In genomic region chr3:184362668-184363540, GRCh38 we compare ENCODE assay signal across 8 cellular contexts. TPM values are rescaled to one million over a fixed set of nuclear protein-coding genes. Genes with fewer than 3 reads are reported as not detected.
A peak's percentile ranks its signal among the peaks of the same experiment; 100 is the strongest.
DNase-seq lines count a peak whose midpoint lies in the region; ATAC-seq and TF ChIP-seq lines count a peak whose summit lies in the region.

No MANE protein-coding gene starts in this region.

- ATAC-seq in GM19035 (IDR thresholded peaks at IDR 0.05; ENCODE audit: unreplicated experiment) = peak; percentile 83
- peak; percentile 91 for ATAC-seq in HG03354 (IDR thresholded peaks at IDR 0.05; ENCODE audit: poor library complexity, severe bottlenecking, unreplicated experiment)

- H3K27me3 ChIP-seq in kidney epithelial cell (ENCODE audit: control insufficient read depth, insufficient read depth, low read length) = no peaks in the 10 kb centered on the region

- DNase-seq in AML-193 (lab: John Stamatoyannopoulos, UW) = peak; percentile 99
- DNase-seq in NCI-H446 (lab: John Stamatoyannopoulos, UW) = peak; percentile 97 to 99
- DNase-seq in activated CD4-positive, CD25-positive, alpha-beta regulatory T cell treated with anti-CD3 and anti-CD28 coated beads, Interleukin-2, amount 50 U/mL, for 72 hours = peak; percentile 94
- DNase-seq in cerebellum (ENCODE audit: low spot score) = peak; percentile 95
- DNase-seq in kidney epithelial cell (ENCODE audit: low read depth) = peak; percentile 92
- DNase-seq in stimulated activated CD4-positive, alpha-beta T cell treated with anti-CD3 and anti-CD28 coated beads, Interleukin-15, amount 100 ng/mL, for 48 hours (ENCODE audit: low read depth in 2 of 2) = peak; percentile 93 to 96

- peaks cover 2% of the 10 kb centered on the region for H3K36me3 ChIP-seq in kidney epithelial cell (ENCODE audit: control insufficient read depth, insufficient read depth, low read length)

- peak overlapping the region; percentile 79 for H3K4me3 ChIP-seq in kidney epithelial cell (ENCODE audit: low read depth, low read length)

- peak; percentile 68 for TF ChIP-seq CTCF in kidney epithelial cell (IDR thresholded peaks at IDR 0.05; ENCODE audit: insufficient read depth, low read length, poor library complexity, severe bottlenecking)

RNA-seq across cellular contexts. Expression of gene POLR2H, which starts 1.4 kb away (rescaled TPM):
- 32.5 TPM for total RNA-seq in cerebellum
- 73.3 and 79.8 TPM in 2 replicates for total RNA-seq in kidney epithelial cell

RNA-seq across cellular contexts. Expression of gene CLCN2, which starts 1.5 kb away (rescaled TPM):
- total RNA-seq in cerebellum = 16.0 TPM
- total RNA-seq in kidney epithelial cell = 2.6 and 4.0 TPM in 2 replicates

RNA-seq across cellular contexts. Expression of gene THPO, which starts 15.1 kb away (rescaled TPM):
- total RNA-seq in cerebellum (0.36 TPM), kidney epithelial cell (0.25 TPM in 1 of 2 replicates, not detected in the other)

RNA-seq across cellular contexts. Expression of gene CHRD, which starts 16.9 kb away (rescaled TPM):
- 10.3 TPM for total RNA-seq in cerebellum
- total RNA-seq in kidney epithelial cell = under 0.01 and 1.0 TPM in 2 replicates

RNA-seq across cellular contexts. Expression of gene FAM131A, which starts 25.5 kb away (rescaled TPM):
- total RNA-seq in cerebellum (28.6 TPM), kidney epithelial cell (14.0 and 14.7 TPM in 2 replicates)

Comparison
In these comparisons a context has a peak if more than half of its experiments do, and no peak if none do; other contexts are left out.
1. Peak in every context shown above with its lines: DNase-seq, ATAC-seq and H3K4me3 ChIP-seq.